In the genomic region with DNA sequence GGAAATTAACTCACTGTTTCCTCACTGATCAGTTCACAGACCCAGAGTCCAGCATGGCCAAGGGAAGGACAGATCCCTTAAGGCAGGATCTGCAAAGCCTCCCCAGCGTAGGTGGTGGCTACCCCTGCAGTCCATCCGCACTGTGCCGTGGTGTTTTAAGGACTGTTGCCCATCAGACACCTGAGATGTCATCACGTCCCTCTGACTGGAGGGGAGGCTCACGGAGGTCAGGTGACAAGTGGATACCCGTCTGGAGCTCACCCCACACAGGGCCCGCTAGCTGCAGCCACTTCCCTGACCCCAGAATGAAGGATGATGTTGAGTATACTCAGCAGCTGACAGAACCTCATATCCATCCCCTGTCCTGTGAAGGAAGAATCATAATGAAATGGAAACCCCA, we compare ENCODE assay signal across 17 cellular contexts.
"Had no signal": no experiment of that assay in that cellular context is flagged by ENCODE, and none has a peak within 500 bp of the region (broad histone marks: within the 10 kb centered on the region; RNA-seq: fewer than 3 reads in every experiment).

No MANE protein-coding gene starts in this region.

- H3K27ac Mint-ChIP-seq: memory B cell, nephron progenitor cell had no signal

- H3K27me3 ChIP-seq: heart left ventricle, left lung, neutrophil, upper lobe of right lung, vagina had no signal

- H3K36me3 ChIP-seq: heart left ventricle, left lung, lower lobe of right lung, neutrophil, tibial artery, upper lobe of right lung, vagina had no signal

- DNase-seq: effector CD4-positive, alpha-beta T cell; hippocampal formation; left lung; lower lobe of right lung; midbrain; naive B cell; stimulated activated CD4-positive, alpha-beta T cell treated with anti-CD3 and anti-CD28 coated beads, Interleukin-12 subunit alpha, Interleukin-12 subunit beta, amount 100 ng/mL, for 4 hours; stimulated activated CD4-positive, alpha-beta T cell treated with anti-CD3 and anti-CD28 coated beads, Interleukin-2, amount 100 ng/mL, for 48 hours; stimulated activated naive CD8-positive, alpha-beta T cell treated with anti-CD3 and anti-CD28 coated beads, Interleukin-15, Interleukin-2, amounts not matched to agents 100 U/mL and 50 U/mL, for 24 hours; tibial artery; upper lobe of right lung had no signal

- H3K9me3 ChIP-seq: heart left ventricle, left lung, lower lobe of right lung, neutrophil, tibial artery, upper lobe of right lung, vagina had no signal

- ATAC-seq: stimulated activated naive CD8-positive, alpha-beta T cell treated with anti-CD3 and anti-CD28 coated beads, Interleukin-15, Interleukin-2, amounts not matched to agents 100 U/mL and 50 U/mL, for 24 hours had no signal

- H3K9me3 Mint-ChIP-seq: nephron progenitor cell had no signal

- H3K4me1 ChIP-seq: left lung, lower lobe of right lung, tibial artery, upper lobe of right lung, vagina had no signal

- H3K27ac ChIP-seq: coronary artery, heart left ventricle, left lung, lower lobe of right lung, neutrophil, tibial artery, upper lobe of right lung, vagina had no signal

- H3K4me3 ChIP-seq: coronary artery, heart left ventricle, left lung, lower lobe of right lung, tibial artery, upper lobe of right lung, vagina had no signal

- H3K36me3 Mint-ChIP-seq: memory B cell had no signal

- H3K4me3 Mint-ChIP-seq: memory B cell, naive B cell, nephron progenitor cell had no signal
